ENCODE assay signal across 8 cellular contexts in genomic region chr18:2641638-2642037, GRCh38. TPM values are rescaled to one million over a fixed set of nuclear protein-coding genes. Genes with fewer than 3 reads are reported as not detected.
DNase-seq lines count a peak whose midpoint lies in the region; TF ChIP-seq lines count a peak whose summit lies in the region.

No MANE protein-coding gene starts in this region.

- H3K14ac ChIP-seq in trophoblast cell (ENCODE audit: low read length): no peak overlapping the region

- TF ChIP-seq POLR2A in esophagus muscularis mucosa (IDR thresholded peaks at IDR 0.05; ENCODE audit: low read depth): no peak
- TF ChIP-seq POLR2A in transverse colon (IDR thresholded peaks at IDR 0.05): no peak

- H3K23ac ChIP-seq in trophoblast cell (ENCODE audit: low read length): no peak overlapping the region

- H2BK120ac ChIP-seq in trophoblast cell (ENCODE audit: insufficient read depth, low read length, poor library complexity): no peak overlapping the region

- no peak overlapping the region for H2BK5ac ChIP-seq in trophoblast cell (ENCODE audit: low read depth, low read length, poor library complexity)

- H3K36me3 ChIP-seq in GM23248 (ENCODE audit: low read depth): no peaks in the 10 kb centered on the region
- H3K36me3 ChIP-seq in esophagus muscularis mucosa: no peaks in the 10 kb centered on the region
- no peaks in the 10 kb centered on the region for H3K36me3 ChIP-seq in transverse colon
- H3K36me3 ChIP-seq in trophoblast cell (ENCODE audit: control insufficient read depth in 1 of 2, insufficient read depth in 2 of 2, low read length in 2 of 2): no peaks in the 10 kb centered on the region

- H3F3A ChIP-seq in GM23248 (ENCODE audit: insufficient read depth): no peaks in the 10 kb centered on the region

- no peaks in the 10 kb centered on the region for H3K9me2 ChIP-seq in GM23248 (ENCODE audit: insufficient read depth)

- H3K27me3 ChIP-seq in GM23248 (replicated peaks; ENCODE audit: insufficient read depth): no peaks in the 10 kb centered on the region
- peaks cover 0 to 3% (median 0%) of the 10 kb centered on the region in 4 donors for H3K27me3 ChIP-seq in esophagus muscularis mucosa
- H3K27me3 ChIP-seq in transverse colon: no peaks in the 10 kb centered on the region
- no peaks in the 10 kb centered on the region for H3K27me3 ChIP-seq in trophoblast cell (ENCODE audit: insufficient read depth, low read length)

- TF ChIP-seq CTCF in esophagus muscularis mucosa (IDR thresholded peaks at IDR 0.05) (no peak), transverse colon (IDR thresholded peaks at IDR 0.05) (no peak)

- H3K18ac ChIP-seq in trophoblast cell (ENCODE audit: low read length): no peak overlapping the region

- H2BK12ac ChIP-seq in trophoblast cell (ENCODE audit: low read length): no peak overlapping the region

- intact Hi-C loops in esophagus muscularis mucosa (cut with DNase I): no loop called here
- intact Hi-C loops in transverse colon (cut with DNase I; ENCODE audit: low total_unique reads): no loop called here

- 0 out of 2 replicates have a peak overlapping the region, but pooled peaks have one; percentile 17 for H3K9ac ChIP-seq in GM23248
- H3K9ac ChIP-seq in trophoblast cell (ENCODE audit: low read length): no peak overlapping the region

- H3K79me2 ChIP-seq in GM23248 (ENCODE audit: insufficient read depth) (no peaks in the 10 kb centered on the region), trophoblast cell (ENCODE audit: control insufficient read depth, insufficient read depth, low read length, poor library complexity) (no peaks in the 10 kb centered on the region)

- H2AK5ac ChIP-seq in trophoblast cell (ENCODE audit: low read length): no peak overlapping the region

- no peak overlapping the region for H4K8ac ChIP-seq in trophoblast cell (ENCODE audit: low read depth, low read length)

- peak overlapping the region; percentile 63 for H2AFZ ChIP-seq in GM23248
- no peak overlapping the region for H2AFZ ChIP-seq in trophoblast cell (ENCODE audit: insufficient read depth, low read length, poor library complexity)

- TF ChIP-seq EP300 in esophagus muscularis mucosa (IDR thresholded peaks at IDR 0.05): no peak
- no peak for TF ChIP-seq EP300 in transverse colon (IDR thresholded peaks at IDR 0.05; ENCODE audit: low read depth)

- H3K4me1 ChIP-seq in GM23248 (ENCODE audit: insufficient read depth) (peaks cover 9% of the 10 kb centered on the region; the same call in 1 of the 2 replicates), esophagus muscularis mucosa (peaks cover 0 to 7% (median 6%) of the 10 kb centered on the region in 4 donors), transverse colon (peaks cover 3 to 45% (median 11%) of the 10 kb centered on the region in 4 donors), trophoblast cell (ENCODE audit: control insufficient read depth in 1 of 2, insufficient read depth in 2 of 2, low read length in 2 of 2) (no peaks in the 10 kb centered on the region)

- H4K91ac ChIP-seq in trophoblast cell (ENCODE audit: low read depth, low read length): no peak overlapping the region

- H3K27ac ChIP-seq in GM23248: no peak overlapping the region
- H3K27ac ChIP-seq in esophagus muscularis mucosa (replicated peaks in 1 of 4): peak overlapping the region in 2 of 4 donors; percentile 9
- peak overlapping the region; percentile 43 to 68 (median 58) for H3K27ac ChIP-seq in transverse colon
- no peak overlapping the region for H3K27ac ChIP-seq in trophoblast cell (ENCODE audit: low read depth, low read length)

- peak overlapping the region; percentile 80 for H3K4me2 ChIP-seq in GM23248 (ENCODE audit: unreplicated experiment)
- no peak overlapping the region for H3K4me2 ChIP-seq in trophoblast cell (ENCODE audit: low read length)

- in situ Hi-C loops in GM23248 (cut with MboI): no loop called here
- in situ Hi-C loops in transverse colon (cut with MboI; ENCODE audit: low pct_ligation_motif_present in 1 of 4, low pct_unique_long_range_greater_than_20kb in 1 of 4, low sequenced_read_pairs in 3 of 4): no loop called here

- peak in 2 of 3 experiments; percentile 6 to 24 for DNase-seq in NCI-H1417 (lab: John Stamatoyannopoulos, UW)
- no peak for DNase-seq in NCI-H1417 treated with DMSO at 0.1 percent for 48 hours (lab: John Stamatoyannopoulos, UW)
- peak; percentile 37 for DNase-seq in GM23248
- DNase-seq in MV-4-11 (lab: John Stamatoyannopoulos, UW): peak; percentile 85
- no peak for DNase-seq in esophagus muscularis mucosa (ENCODE audit: extremely low spot score)
- no peak for DNase-seq in transverse colon
- no peak for DNase-seq in stimulated activated CD4-positive, alpha-beta T cell treated with anti-CD3 and anti-CD28 coated beads, Interleukin-12 subunit alpha, Interleukin-12 subunit beta, amount 100 ng/mL, for 4 hours
- no peak for DNase-seq in trophoblast cell

- no peak overlapping the region for H4K12ac ChIP-seq in trophoblast cell (ENCODE audit: low read depth, low read length)

- H4K20me1 ChIP-seq in GM23248 (ENCODE audit: insufficient read depth): no peaks in the 10 kb centered on the region

- H3K9me3 ChIP-seq in GM23248 (ENCODE audit: low read depth) (no peaks in the 10 kb centered on the region), esophagus muscularis mucosa (no peaks in the 10 kb centered on the region), transverse colon (no peaks in the 10 kb centered on the region), trophoblast cell (ENCODE audit: insufficient read depth, low read depth, low read length) (no peaks in the 10 kb centered on the region)

- no peak overlapping the region for H3K4ac ChIP-seq in trophoblast cell (ENCODE audit: low read depth, low read length)

- H3K79me1 ChIP-seq in trophoblast cell (ENCODE audit: low read length): no peaks in the 10 kb centered on the region

- H3K4me3 ChIP-seq in GM23248: peak overlapping the region; percentile 51
- H3K4me3 ChIP-seq in esophagus muscularis mucosa: peak overlapping the region in 3 of 4 donors; percentile 9 to 13 (median 11)
- no peak overlapping the region for H3K4me3 ChIP-seq in transverse colon
- H3K4me3 ChIP-seq in trophoblast cell (ENCODE audit: low read depth, low read length): no peak overlapping the region

- WGBS in GM23248 (ENCODE audit: low coverage in 1 of 2, low lambda C conversion rate in 2 of 2, missing lambda C conversion rate in 2 of 2), 2 experiments: 7 to 9% methylated on average over 2 of the region's 2 CpGs
- 28% methylated on average over 2 of the region's 2 CpGs for WGBS in esophagus muscularis mucosa
- 0 to 1% methylated on average over 2 of the region's 2 CpGs for WGBS in transverse colon (ENCODE audit: low coverage in 1 of 2), 2 donors
- no CpG with 5 or more reads among the region's 2 CpGs for WGBS in trophoblast cell (ENCODE audit: extremely low coverage, insufficient coverage, insufficient read length)

RNA-seq across cellular contexts. Expression of gene SMCHD1, which starts 13.9 kb away (rescaled TPM):
- total RNA-seq in GM23248 (2014; rRNA removed; shearing (Covaris generic)): 34.0 and 38.8 TPM in 2 replicates
- polyA plus RNA-seq in GM23248 (2016; fragmentation: Nextera tagmentation; extraction: Ambion mirVana): 4.4 and 6.4 TPM in 2 replicates
- 10 to 100 TPM; 47.9 to 62.3 (median 58.2) TPM for total RNA-seq in esophagus muscularis mucosa
- 100 to 1,000 TPM in 3 of 4 donors, 10 to 100 TPM in 1; 41.0 to 179 (median 136) TPM for total RNA-seq in transverse colon
- 32.4 and 35.5 TPM in 2 replicates for polyA plus RNA-seq in trophoblast cell (2013)

Comparison
In these comparisons a context has a peak if more than half of its experiments do, and no peak if none do; other contexts are left out.
1. DNase-seq: peak in NCI-H1417 (2 of 3), GM23248 (single experiment) and MV-4-11 (single experiment); none in NCI-H1417 treated with DMSO at 0.1 percent for 48 hours (single experiment), esophagus muscularis mucosa (single experiment), transverse colon (single experiment), stimulated activated CD4-positive, alpha-beta T cell treated with anti-CD3 and anti-CD28 coated beads, Interleukin-12 subunit alpha, Interleukin-12 subunit beta, amount 100 ng/mL, for 4 hours (single experiment) and trophoblast cell (0 of 2).
2. H3K27ac ChIP-seq: peak in transverse colon (4 of 4); none in GM23248 (single experiment) and trophoblast cell (single experiment).
3. H3K4me3 ChIP-seq: peak in GM23248 (single experiment) and esophagus muscularis mucosa (3 of 4); none in transverse colon (0 of 4) and trophoblast cell (single experiment).